In the genomic region with DNA sequence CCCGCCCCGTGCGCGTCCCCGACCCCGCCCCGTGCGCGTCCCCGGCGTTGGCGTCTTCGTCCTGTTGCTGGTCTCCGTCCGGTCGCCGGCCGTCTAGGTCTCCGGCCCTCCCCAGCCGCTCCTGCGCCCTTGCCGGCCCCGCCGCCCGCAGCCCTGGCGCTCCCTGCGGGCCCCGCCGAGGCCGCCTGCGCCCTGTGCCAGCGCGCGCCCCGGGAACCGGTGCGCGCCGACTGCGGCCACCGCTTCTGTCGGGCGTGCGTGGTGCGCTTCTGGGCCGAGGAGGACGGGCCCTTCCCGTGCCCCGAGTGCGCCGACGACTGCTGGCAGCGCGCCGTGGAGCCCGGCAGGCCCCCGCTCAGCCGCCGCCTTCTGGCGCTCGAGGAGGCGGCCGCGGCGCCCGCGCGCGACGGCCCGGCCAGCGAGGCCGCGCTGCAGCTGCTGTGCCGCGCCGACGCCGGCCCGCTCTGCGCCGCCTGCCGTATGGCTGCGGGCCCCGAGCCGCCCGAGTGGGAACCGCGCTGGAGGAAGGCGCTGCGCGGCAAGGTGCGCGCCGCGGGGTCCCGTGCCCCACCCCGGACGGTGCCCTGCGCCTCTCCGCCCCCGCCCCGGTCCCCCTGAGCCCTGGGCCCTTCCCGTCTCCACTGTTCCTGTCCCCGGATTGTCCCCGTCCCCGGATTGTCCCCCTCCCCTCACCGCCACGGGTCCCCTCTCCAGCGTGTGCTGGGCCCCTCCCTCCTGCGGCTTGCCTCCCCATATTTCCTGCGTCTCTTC, we compare ENCODE assay signal across 1 cellular context.
TF ChIP-seq lines count a peak whose summit lies in the region.

Gene RNF187 (plus strand): TSS at position 47 of the 771 bp plus-strand sequence.

TF ChIP-seq in K562, 482 proteins besides CTCF, POLR2A, EP300 and RAD21 (continued from another document):
- no peak for TF ChIP-seq ZMIZ1 (IDR thresholded peaks at IDR 0.05; ENCODE audit: low read depth in 2 of 2, low read length in 2 of 2)
- no peak for TF ChIP-seq FOXJ3 (CRISPR knock-in tag; IDR thresholded peaks at IDR 0.05)
- TF ChIP-seq WHSC1 (IDR thresholded peaks at IDR 0.05; ENCODE audit: low read length) = no peak
- no peak for TF ChIP-seq FOXM1 (IDR thresholded peaks at IDR 0.05; ENCODE audit: low read depth)
- TF ChIP-seq FOXM1 (CRISPR knock-in tag; IDR thresholded peaks at IDR 0.05; ENCODE audit: low read depth) = 0 out of 2 replicates have a peak, but pooled peaks have one; percentile 4
- TF ChIP-seq KDM1A (IDR thresholded peaks at IDR 0.05) = no peak
- TF ChIP-seq SUPT5H (IDR thresholded peaks at IDR 0.05) = no peak
- TF ChIP-seq ASH1L (IDR thresholded peaks at IDR 0.05; ENCODE audit: borderline replicate concordance, low read depth, partially characterized antibody) = no peak
- no peak for TF ChIP-seq TSC22D4 (tag; IDR thresholded peaks at IDR 0.05)
- TF ChIP-seq, protein P1, sequence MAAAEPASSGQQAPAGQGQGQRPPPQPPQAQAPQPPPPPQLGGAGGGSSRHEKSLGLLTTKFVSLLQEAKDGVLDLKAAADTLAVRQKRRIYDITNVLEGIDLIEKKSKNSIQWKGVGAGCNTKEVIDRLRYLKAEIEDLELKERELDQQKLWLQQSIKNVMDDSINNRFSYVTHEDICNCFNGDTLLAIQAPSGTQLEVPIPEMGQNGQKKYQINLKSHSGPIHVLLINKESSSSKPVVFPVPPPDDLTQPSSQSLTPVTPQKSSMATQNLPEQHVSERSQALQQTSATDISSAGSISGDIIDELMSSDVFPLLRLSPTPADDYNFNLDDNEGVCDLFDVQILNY (CRISPR knock-in tag; IDR thresholded peaks at IDR 0.05) = no peak
- TF ChIP-seq RBM34 (IDR thresholded peaks at IDR 0.05; ENCODE audit: borderline replicate concordance, insufficient read depth, low read length) = no peak
